In genomic region chr10:50604049-50604640, GRCh38 we compare ENCODE assay signal across 8 cellular contexts. TPM values are rescaled to one million over a fixed set of nuclear protein-coding genes. Genes with fewer than 3 reads are reported as not detected.
DNase-seq lines count a peak whose midpoint lies in the region; ATAC-seq, FAIRE-seq and TF ChIP-seq lines count a peak whose summit lies in the region.

No MANE protein-coding gene starts in this region.

- FAIRE-seq in K562 (lab: Jason Lieb, UNC): peak; percentile 62

- H3K27me3 Mint-ChIP-seq in nephron (ENCODE audit: low read depth): no peaks in the 10 kb centered on the region

- H3K9ac ChIP-seq in K562 (ENCODE audit: insufficient read depth in 1 of 2, low read depth in 2 of 2, low read length in 2 of 2): peak overlapping the region; percentile 5 to 76; a peak in 1 of 4 replicates

- in situ Hi-C loops in K562 (cut with MboI): no loop called here

- peaks cover 5% of the 10 kb centered on the region; the same call in 2 of the 3 replicates for H3K36me3 ChIP-seq in K562 (ENCODE audit: control insufficient read depth, insufficient read depth, low read length)

- H2AFZ ChIP-seq in K562 (ENCODE audit: low read depth, low read length): no peak overlapping the region

- no peaks in the 10 kb centered on the region for H3K9me3 ChIP-seq in K562 (replicated peaks; ENCODE audit: control insufficient read depth, insufficient read depth, low read depth, low read length)

- H3K79me2 ChIP-seq in K562 (ENCODE audit: control insufficient read depth, insufficient read depth, low read length): peaks cover 98% of the 10 kb centered on the region

- 0 out of 4 replicates have a peak, but pooled peaks of 1 of the 2 experiments have one; percentile 4 for TF ChIP-seq RAD21 in K562 (CRISPR knock-in tag; conservative IDR thresholded peaks at IDR 0.05 in 1 of 2, IDR thresholded peaks at IDR 0.05 in 1 of 2)

- TF ChIP-seq POLR2A in K562 (conservative IDR thresholded peaks at IDR 0.05): no peak

- H3K4me3 ChIP-seq in GM08714 (ENCODE audit: low read length) (peak overlapping the region; percentile 34; the same call in 1 of the 2 replicates), K562 (no peak overlapping the region)

- H3K4me1 Mint-ChIP-seq in nephron: peaks cover 40% of the 10 kb centered on the region

- peak; percentile 30; the same call in 1 of the 2 replicates for TF ChIP-seq EP300 in K562 (IDR thresholded peaks at IDR 0.05; ENCODE audit: low read length)

- BruUV-seq in K562 (replicated peaks; lab: Mats Ljungman, UMichigan): no TSS peak

- H4K20me1 ChIP-seq in K562 (replicated peaks; ENCODE audit: control insufficient read depth, insufficient read depth, low read length): peaks cover 19% of the 10 kb centered on the region; the same call in 1 of the 2 replicates

- intact Hi-C loops in K562 (cut with micrococcal nuclease): no loop called here

- peaks cover 14 to 65% of the 10 kb centered on the region in 2 experiments for H3K4me1 ChIP-seq in K562 (replicated peaks in 1 of 2; ENCODE audit: control insufficient read depth in 2 of 2, insufficient read depth in 2 of 2, low read length in 2 of 2)

- TF ChIP-seq CTCF in K562 (IDR thresholded peaks at IDR 0.05 in 2 of 3, conservative IDR thresholded peaks at IDR 0.05 in 1 of 3; ENCODE audit: insufficient read depth in 2 of 3, low read depth in 1 of 3, low read length in 3 of 3): peak in 1 of 3 experiments; percentile 12; a peak in 1 of 6 replicates
- no peak for TF ChIP-seq CTCF in nephron (IDR thresholded peaks at IDR 0.05; ENCODE audit: unreplicated experiment in 3 of 3)

- CTCF ChIA-PET in K562 (lab: Yijun Ruan, JAX; ENCODE audit: low intra/inter-chr PET ratio): no interaction called here

- WGBS in K562 (ENCODE audit: insufficient coverage, low coverage, missing lambda C conversion rate): 5% methylated on average over 8 of the region's 8 CpGs

- H3K4me3 Mint-ChIP-seq in nephron: peak overlapping the region in 2 of 3 experiments; percentile 51 to 65

- H3K27ac Mint-ChIP-seq in nephron: peak overlapping the region; percentile 80 to 93 (median 82)

- H3K36me3 Mint-ChIP-seq in nephron (ENCODE audit: low read depth): no peaks in the 10 kb centered on the region

- peak; percentile 48 for DNase-seq in NCI-H1105 (lab: John Stamatoyannopoulos, UW)
- peak in 2 of 4 experiments; percentile 51 to 62 for DNase-seq in K562 (ENCODE audit: extremely low read depth in 1 of 4, low spot score in 3 of 4)
- DNase-seq in NCI-H345 treated with DMSO at 0.1 percent for 48 hours (lab: John Stamatoyannopoulos, UW; ENCODE audit: unreplicated experiment): no peak
- no peak for DNase-seq in HK-2 (ENCODE audit: unreplicated experiment)

- H3K27me3 ChIP-seq in K562 (ENCODE audit: control insufficient read depth in 2 of 2, insufficient read depth in 2 of 2, low read length in 2 of 2): no peaks in the 10 kb centered on the region

- ATAC-seq in GM21737 (IDR thresholded peaks at IDR 0.05; ENCODE audit: unreplicated experiment) (peak; percentile 70), K562 (peak; percentile 80), HG03135 (IDR thresholded peaks at IDR 0.05; ENCODE audit: unreplicated experiment) (no peak)

- H3K9me3 Mint-ChIP-seq in nephron: no peaks in the 10 kb centered on the region

- peak overlapping the region; percentile 38 for H3K4me2 ChIP-seq in K562 (ENCODE audit: insufficient read depth, low read length)

- no peaks in the 10 kb centered on the region for H3K9me1 ChIP-seq in K562 (ENCODE audit: control insufficient read depth, insufficient read depth, low read length)

- H3K27ac ChIP-seq in K562 (ENCODE audit: extremely low read depth, low read depth, low read length): peak overlapping the region; percentile 41; the same call in 2 of the 3 replicates

- POLR2A ChIA-PET in K562 (lab: Yijun Ruan, JAX): interaction anchor here (1.3 to 5.4 kb wide), 7 partner anchors 8 to 27 kb away, joined by 3 to 32 read pairs (median 7); no protein-coding TSS in a partner anchor

TF ChIP-seq in K562, 482 proteins besides CTCF, POLR2A, EP300 and RAD21 (continues in another document):
- TF ChIP-seq TSC22D4 (tag; IDR thresholded peaks at IDR 0.05) (no peak), E2F1 (CRISPR knock-in tag; IDR thresholded peaks at IDR 0.05) (no peak), RREB1 (CRISPR knock-in tag; IDR thresholded peaks at IDR 0.05) (no peak), GTF2F1 (IDR thresholded peaks at IDR 0.05; ENCODE audit: low read depth, low read length) (no peak), SREBF2 (CRISPR knock-in tag; IDR thresholded peaks at IDR 0.05) (no peak)
- TF ChIP-seq, protein P1, sequence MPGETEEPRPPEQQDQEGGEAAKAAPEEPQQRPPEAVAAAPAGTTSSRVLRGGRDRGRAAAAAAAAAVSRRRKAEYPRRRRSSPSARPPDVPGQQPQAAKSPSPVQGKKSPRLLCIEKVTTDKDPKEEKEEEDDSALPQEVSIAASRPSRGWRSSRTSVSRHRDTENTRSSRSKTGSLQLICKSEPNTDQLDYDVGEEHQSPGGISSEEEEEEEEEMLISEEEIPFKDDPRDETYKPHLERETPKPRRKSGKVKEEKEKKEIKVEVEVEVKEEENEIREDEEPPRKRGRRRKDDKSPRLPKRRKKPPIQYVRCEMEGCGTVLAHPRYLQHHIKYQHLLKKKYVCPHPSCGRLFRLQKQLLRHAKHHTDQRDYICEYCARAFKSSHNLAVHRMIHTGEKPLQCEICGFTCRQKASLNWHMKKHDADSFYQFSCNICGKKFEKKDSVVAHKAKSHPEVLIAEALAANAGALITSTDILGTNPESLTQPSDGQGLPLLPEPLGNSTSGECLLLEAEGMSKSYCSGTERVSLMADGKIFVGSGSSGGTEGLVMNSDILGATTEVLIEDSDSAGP (CRISPR knock-in tag; IDR thresholded peaks at IDR 0.05): no peak

RNA-seq across cellular contexts. Expression of gene SGMS1, which starts 19.6 kb away (rescaled TPM):
- 267 and 295 TPM in 2 replicates for total RNA-seq in K562 (2011; cell fraction: chromatin; rRNA removed; ENCODE audit: low replicate concordance)
- total RNA-seq in K562 (2011; cell fraction: nucleolus; rRNA removed): 202 and 204 TPM in 2 replicates
- 277 and 388 TPM in 2 replicates for total RNA-seq in K562 (2011; cell fraction: nucleoplasm; rRNA removed)
- total RNA-seq in K562 (2014; rRNA removed): 187 and 232 TPM in 2 replicates
- total RNA-seq in K562 (2014; rRNA removed; fragmentation: Illumina TruSeq; extraction: Trizol): 82.2 and 82.5 TPM in 2 replicates
- total RNA-seq in K562 (2015; rRNA removed; fragmentation: Illumina TruSeq; extraction: Trizol): 82.3 and 83.8 TPM in 2 replicates
- 91.8 and 94.0 TPM in 2 replicates for total RNA-seq in K562 (2021)
- polyA plus RNA-seq in K562 (2011; rRNA removed): 69.8 and 89.6 TPM in 2 replicates
- 58.5 and 88.3 TPM in 2 replicates for polyA plus RNA-seq in K562 (2011; cell fraction: cytosol; rRNA removed)
- polyA plus RNA-seq in K562 (2011; cell fraction: nucleus; rRNA removed): 74.4 and 107 TPM in 2 replicates
- 27.2 and 40.1 TPM in 2 replicates for polyA plus RNA-seq in K562 (2012)
- polyA plus RNA-seq in K562 (2014; fragmentation: Illumina TruSeq; extraction: Trizol): 61.5 and 69.7 TPM in 2 replicates
- 10 to 100 TPM; 22.6 to 25.3 TPM for polyA plus RNA-seq in K562 (2014; fragmentation: Nextera tagmentation; extraction: Ambion mirVana)
- polyA plus RNA-seq in K562 (2014; rRNA removed): 63.2 and 82.2 TPM in 2 replicates
- 116 and 125 TPM in 2 replicates for polyA minus RNA-seq in K562 (2011; rRNA and poly(A)+ RNA removed)
- polyA minus RNA-seq in K562 (2011; cell fraction: cytosol; rRNA and poly(A)+ RNA removed): 75.6 and 79.4 TPM in 2 replicates
- 297 and 317 TPM in 2 replicates for polyA minus RNA-seq in K562 (2011; cell fraction: nucleus; rRNA and poly(A)+ RNA removed)
